In genomic region chr7:158357898-158358821, GRCh38 we compare ENCODE assay signal across 15 cellular contexts.
"Had no signal": no experiment of that assay in that cellular context is flagged by ENCODE, and none has a peak within 500 bp of the region (broad histone marks: within the 10 kb centered on the region; RNA-seq: fewer than 3 reads in every experiment).

No MANE protein-coding gene starts in this region.

- H3K27me3 ChIP-seq: foreskin keratinocyte had no signal

- H3K4me1 ChIP-seq: foreskin keratinocyte, neural progenitor cell, parathyroid adenoma, upper lobe of right lung had no signal

- ATAC-seq: activated CD4-positive, alpha-beta T cell treated with anti-CD3 and anti-CD28 coated beads for 36 hours; activated naive CD8-positive, alpha-beta T cell treated with anti-CD3 and anti-CD28 coated beads, Interleukin-2, amount 50 U/mL, for 24 hours; foreskin keratinocyte; naive thymus-derived CD8-positive, alpha-beta T cell; T-helper 17 cell; upper lobe of right lung had no signal

- H3K4me3 ChIP-seq: neural progenitor cell, upper lobe of right lung had no signal

- H3K9me3 ChIP-seq: upper lobe of right lung had no signal

- DNase-seq: activated B cell treated with CpG ODN at 0.5 μM for 24 hours; activated CD4-positive, alpha-beta T cell treated with anti-CD3 and anti-CD28 coated beads for 36 hours; activated gamma-delta T cell; activated naive CD4-positive, alpha-beta T cell treated with anti-CD3 and anti-CD28 coated beads, Interleukin-2, amount 50 U/mL, for 16 hours; activated naive CD8-positive, alpha-beta T cell treated with anti-CD3 and anti-CD28 coated beads, Interleukin-2, amount 50 U/mL, for 24 hours; dermis blood vessel endothelial cell; effector CD8-positive, alpha-beta T cell; foreskin keratinocyte; stimulated activated CD4-positive, alpha-beta T cell treated with anti-CD3 and anti-CD28 coated beads, Interleukin-4, amount 100 ng/mL, for 1 hour; stimulated activated naive CD4-positive, alpha-beta T cell; T-helper 17 cell; upper lobe of right lung had no signal

- H3K27ac ChIP-seq: foreskin keratinocyte, neural progenitor cell, parathyroid adenoma, upper lobe of right lung had no signal

- H3K36me3 ChIP-seq: neural progenitor cell, upper lobe of right lung had no signal
